8 cellular contexts compared by ENCODE assay signal in the genomic region with DNA sequence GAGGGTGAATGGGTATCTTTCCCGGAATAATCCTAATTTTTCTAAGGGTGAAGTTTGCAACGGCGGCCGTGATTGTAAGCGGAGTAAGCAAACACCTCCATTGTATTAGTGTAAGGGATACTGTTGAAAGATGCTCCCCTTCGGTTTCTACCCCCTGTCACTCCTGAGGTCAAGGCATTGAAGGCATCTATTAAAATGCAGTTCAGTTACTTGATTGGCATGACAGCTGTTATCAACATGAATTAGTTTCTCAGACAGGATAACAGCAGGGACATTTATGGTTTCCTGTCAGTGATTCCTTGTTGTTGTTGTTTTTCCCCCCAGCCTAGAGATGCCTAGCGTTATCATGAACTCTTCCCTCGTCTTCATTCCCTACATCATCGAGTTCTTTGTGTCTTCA. TPM values are rescaled to one million over a fixed set of nuclear protein-coding genes. Genes with fewer than 3 reads are reported as not detected.
A peak's percentile ranks its signal among the peaks of the same experiment; 100 is the strongest.
DNase-seq lines count a peak whose midpoint lies in the region; ATAC-seq, FAIRE-seq and TF ChIP-seq lines count a peak whose summit lies in the region.

No MANE protein-coding gene starts in this region.

- H3K36me3 Mint-ChIP-seq in H9 (ENCODE audit: insufficient read depth in 1 of 3, low read depth in 3 of 3) (peaks cover 0 to 3% (median 0%) of the 10 kb centered on the region in 3 experiments; a peak in 1 of 7 replicates), glutamatergic neuron (ENCODE audit: unreplicated experiment) (no peaks in the 10 kb centered on the region)

- H3K27ac Mint-ChIP-seq in H9, result peak overlapping the region in 1 of 3 experiments; percentile 94; a peak in 3 of 7 replicates
- H3K27ac Mint-ChIP-seq in glutamatergic neuron (ENCODE audit: unreplicated experiment), result peak overlapping the region; percentile 88

- H3K4me2 ChIP-seq in H9 (ENCODE audit: insufficient read depth, insufficient read length, low read length), result peak overlapping the region; percentile 91

- H3K27ac ChIP-seq in H9 (ENCODE audit: insufficient read length, low read depth, low read length), result no peak overlapping the region
- H3K27ac ChIP-seq in SJSA1, result peak overlapping the region; percentile 81
- peak overlapping the region in 1 of 2 donors; percentile 54 for H3K27ac ChIP-seq in small intestine (ENCODE audit: low read depth in 1 of 2, low read length in 1 of 2)

- H3K27me3 Mint-ChIP-seq in H9 (ENCODE audit: low read depth) (no peaks in the 10 kb centered on the region; the same call in 1 of the 2 replicates), glutamatergic neuron (ENCODE audit: unreplicated experiment) (peaks cover 2% of the 10 kb centered on the region)

- no peak for TF ChIP-seq CTCF in H9 (conservative IDR thresholded peaks at IDR 0.05)
- no peak for TF ChIP-seq CTCF in glutamatergic neuron (IDR thresholded peaks at IDR 0.05; ENCODE audit: partially characterized antibody, unreplicated experiment)

- H2BK15ac ChIP-seq in H9 (ENCODE audit: low read depth, low read length), result no peak overlapping the region

- H2AK5ac ChIP-seq in H9 (ENCODE audit: insufficient read length, low read length), result no peak overlapping the region

- ATAC-seq in GM19455 (IDR thresholded peaks at IDR 0.05; ENCODE audit: unreplicated experiment), result no peak

- H3K56ac ChIP-seq in H9 (ENCODE audit: insufficient read length, low read depth, low read length), result no peak overlapping the region

- DNase-seq in H9 (no peak), SJSA1 (ENCODE audit: low read depth in 1 of 2, low spot score in 2 of 2) (no peak), glutamatergic neuron (no peak), small intestine (no peak), 8988T (no peak), GDM1 (lab: John Stamatoyannopoulos, UW) (no peak), germinal center (ENCODE audit: low spot score) (no peak)

- no peak overlapping the region for H2BK12ac ChIP-seq in H9 (ENCODE audit: insufficient read length, low read depth, low read length)

- H3K4ac ChIP-seq in H9 (ENCODE audit: low read depth, low read length), result no peak overlapping the region

- no peak overlapping the region for H4K5ac ChIP-seq in H9 (ENCODE audit: insufficient read length, low read depth, low read length)

- no peak overlapping the region for H3K23ac ChIP-seq in H9 (ENCODE audit: insufficient read length, low read depth, low read length)

- H3K79me1 ChIP-seq in H9 (ENCODE audit: insufficient read depth, low read depth, low read length, poor library complexity, severe bottlenecking), result no peaks in the 10 kb centered on the region

- H3K4me3 ChIP-seq in SJSA1 (peak overlapping the region; percentile 68), small intestine (ENCODE audit: low read depth in 1 of 2, low read length in 2 of 2) (peak overlapping the region; percentile 52 to 53)

- H3K9me3 Mint-ChIP-seq in H9 (peaks cover 0 to 47% of the 10 kb centered on the region in 2 experiments; a peak in 2 of 5 replicates), glutamatergic neuron (ENCODE audit: unreplicated experiment) (peaks cover 2% of the 10 kb centered on the region)

- H3K9ac ChIP-seq in H9 (ENCODE audit: extremely low read depth, insufficient read length, low read length), result no peak overlapping the region

- H4K91ac ChIP-seq in H9 (ENCODE audit: insufficient read length, low read depth, low read length), result no peak overlapping the region

- H3K4me1 Mint-ChIP-seq in H9 (peaks cover 10 to 16% of the 10 kb centered on the region in 2 experiments), glutamatergic neuron (ENCODE audit: low read depth, unreplicated experiment) (peaks cover 3% of the 10 kb centered on the region)

- H2BK120ac ChIP-seq in H9 (ENCODE audit: low read depth, low read length, poor library complexity, severe bottlenecking), result no peak overlapping the region

- WGBS in H9 (ENCODE audit: extremely low coverage, insufficient read length, low lambda C conversion rate), result no CpG with 5 or more reads among the region's 9 CpGs
- 7 to 46% (median 15%) methylated on average over 9 of the region's 9 CpGs for WGBS in small intestine, 3 donors

- no peaks in the 10 kb centered on the region; the same call in 1 of the 2 replicates for H3K4me1 ChIP-seq in H9 (ENCODE audit: insufficient read depth, low read length)
- H3K4me1 ChIP-seq in SJSA1 (replicated peaks), result peaks cover 5% of the 10 kb centered on the region
- H3K4me1 ChIP-seq in small intestine (ENCODE audit: control insufficient read depth in 2 of 2, insufficient read depth in 1 of 2, low read depth in 1 of 2, low read length in 1 of 2), result no peaks in the 10 kb centered on the region

- peaks cover 6% of the 10 kb centered on the region for H3K9me3 ChIP-seq in H9 (ENCODE audit: control insufficient read depth, low read depth, low read length)
- H3K9me3 ChIP-seq in SJSA1 (replicated peaks), result no peaks in the 10 kb centered on the region
- H3K9me3 ChIP-seq in small intestine (ENCODE audit: control insufficient read depth, low read depth), result no peaks in the 10 kb centered on the region

- no peaks in the 10 kb centered on the region; the same call in 1 of the 2 replicates for H3K79me2 ChIP-seq in H9 (ENCODE audit: insufficient read depth, low read length)

- H4K20me1 ChIP-seq in H9 (ENCODE audit: control insufficient read depth, insufficient read depth, insufficient read length), result no peaks in the 10 kb centered on the region

- H2AFZ ChIP-seq in H9 (ENCODE audit: low read length), result no peak overlapping the region

- no peak overlapping the region for H2BK5ac ChIP-seq in H9 (ENCODE audit: insufficient read length, low read length)

- no peaks in the 10 kb centered on the region for H3K36me3 ChIP-seq in SJSA1
- H3K36me3 ChIP-seq in small intestine (ENCODE audit: control insufficient read depth in 2 of 2, insufficient read depth in 2 of 2, low read length in 2 of 2), result no peaks in the 10 kb centered on the region

- H3K14ac ChIP-seq in H9 (ENCODE audit: insufficient read depth, low read length), result no peak overlapping the region

- H4K8ac ChIP-seq in H9 (replicated peaks; ENCODE audit: insufficient read length, low read depth, low read length), result no peak overlapping the region

- no peaks in the 10 kb centered on the region for H3K27me3 ChIP-seq in H9 (ENCODE audit: insufficient read depth, low read length)
- no peaks in the 10 kb centered on the region for H3K27me3 ChIP-seq in SJSA1 (replicated peaks)
- H3K27me3 ChIP-seq in small intestine (ENCODE audit: control insufficient read depth in 2 of 2, insufficient read depth in 2 of 2, low read length in 2 of 2), result no peaks in the 10 kb centered on the region

- H2BK20ac ChIP-seq in H9 (ENCODE audit: low read depth, low read length, poor library complexity, severe bottlenecking), result no peak overlapping the region

- FAIRE-seq in small intestine (lab: Jason Lieb, UNC), result no peak

- peak overlapping the region; percentile 83 to 88 for H3K4me3 Mint-ChIP-seq in H9
- peak overlapping the region; percentile 97 for H3K4me3 Mint-ChIP-seq in glutamatergic neuron (ENCODE audit: unreplicated experiment)

- no peaks in the 10 kb centered on the region for H3K23me2 ChIP-seq in H9 (ENCODE audit: insufficient read length, low read depth, low read length, poor library complexity, severe bottlenecking)

- H3T11ph ChIP-seq in H9 (ENCODE audit: low read length), result no peak overlapping the region

- no peak overlapping the region for H3K18ac ChIP-seq in H9 (ENCODE audit: insufficient read length, low read depth, low read length)

RNA-seq across cellular contexts. Expression of a gene that starts 0.6 kb away (rescaled TPM):
- 11.7 and 12.7 TPM in 2 replicates for total RNA-seq in H9 (2021)
- total RNA-seq in SJSA1 (2014; rRNA removed; shearing (Covaris generic)), result 7.5 and 14.9 TPM in 2 replicates
- total RNA-seq in glutamatergic neuron (ENCODE audit: unreplicated experiment), result 28.4 TPM
- 1 to 10 TPM; 7.3 to 9.1 (median 7.4) TPM for polyA plus RNA-seq in small intestine

RNA-seq across cellular contexts. Expression of a gene that starts 45.2 kb away (rescaled TPM):
- total RNA-seq in H9 (2021) (not detected in 2 replicates), glutamatergic neuron (ENCODE audit: unreplicated experiment) (not detected)
- not detected in 2 replicates for total RNA-seq in SJSA1 (2014; rRNA removed; shearing (Covaris generic))
- under 1 TPM in 1 of 3 donors, not detected in 2; 0.07 TPM for polyA plus RNA-seq in small intestine
